Comparison of ENCODE assay signal across 15 cellular contexts in the genomic region with DNA sequence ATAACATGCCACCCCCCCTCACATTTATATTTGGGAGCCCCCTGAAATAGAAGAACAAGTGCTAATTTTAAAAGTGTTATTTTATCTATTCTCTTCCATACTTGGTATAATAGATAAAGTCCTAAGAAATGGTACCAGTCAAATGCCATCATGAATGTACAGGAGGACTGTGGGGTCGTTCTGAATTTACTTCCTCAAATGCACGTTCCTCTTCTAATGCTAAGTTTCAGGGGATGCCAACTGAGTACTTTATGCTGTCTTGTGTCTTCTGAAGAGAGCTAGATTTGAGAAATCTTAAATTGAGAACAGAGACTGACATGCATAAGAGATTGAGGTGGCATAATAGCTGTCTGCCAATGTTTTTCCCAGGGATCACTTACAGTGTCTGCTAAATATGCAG.
DNase-seq lines count a peak whose midpoint lies in the region; ATAC-seq and TF ChIP-seq lines count a peak whose summit lies in the region.
"Had no signal": no experiment of that assay in that cellular context is flagged by ENCODE, and none has a peak within 500 bp of the region (broad histone marks: within the 10 kb centered on the region; RNA-seq: fewer than 3 reads in every experiment).

No MANE protein-coding gene starts in this region.

- no peak overlapping the region for H3K4me3 ChIP-seq in OCI-LY3 (ENCODE audit: low read length)
- H3K4me3 ChIP-seq: BLaER1, GM23248 had no signal

- peaks cover 55% of the 10 kb centered on the region for H3K4me1 ChIP-seq in OCI-LY3 (ENCODE audit: low read length)
- H3K4me1 ChIP-seq: Caco-2 had no signal

- no peaks in the 10 kb centered on the region for H3K9me3 ChIP-seq in OCI-LY3 (ENCODE audit: insufficient read depth, low read length)
- H3K9me3 ChIP-seq: Caco-2 had no signal

- no peak overlapping the region for H3K4me3 Mint-ChIP-seq in memory B cell
- H3K4me3 Mint-ChIP-seq: CD8-positive, alpha-beta memory T cell had no signal

- H3K27me3 ChIP-seq in OCI-LY3 (ENCODE audit: low read depth, low read length) = no peaks in the 10 kb centered on the region
- H3K27me3 ChIP-seq: BLaER1 had no signal

- H3K36me3 Mint-ChIP-seq in memory B cell = peaks cover 2% of the 10 kb centered on the region

- peak overlapping the region; percentile 94 for H3K27ac ChIP-seq in OCI-LY3 (ENCODE audit: low read length)
- H3K27ac ChIP-seq: 22Rv1, BLaER1, GM23248 had no signal

- H3K27me3 Mint-ChIP-seq in memory B cell = no peaks in the 10 kb centered on the region

- no peak for TF ChIP-seq CTCF in OCI-LY3 (IDR thresholded peaks at IDR 0.05; ENCODE audit: low read depth, low read length)

- no peak overlapping the region for H2AFZ ChIP-seq in OCI-LY3 (ENCODE audit: low read depth, low read length)
- H2AFZ ChIP-seq: GM23248 had no signal

- DNase-seq in NOMO-1 treated with DMSO at 0.1 percent for 48 hours (lab: John Stamatoyannopoulos, UW; ENCODE audit: unreplicated experiment) (peak; percentile 1), NOMO-1 (lab: John Stamatoyannopoulos, UW; ENCODE audit: unreplicated experiment in 2 of 2) (no peak), memory B cell (ENCODE audit: low spot score in 2 of 2) (no peak), SW480 (ENCODE audit: low spot score) (no peak), NCI-H1930 (lab: John Stamatoyannopoulos, UW) (no peak), NCI-H2107 (lab: John Stamatoyannopoulos, UW) (no peak)
- DNase-seq: Caco-2; CD8-positive, alpha-beta memory T cell; GF-D8; GM23248; IMR-90 had no signal

- H3K36me3 ChIP-seq in OCI-LY3 (replicated peaks; ENCODE audit: low read depth, low read length) = peaks cover 2% of the 10 kb centered on the region
- H3K36me3 ChIP-seq: BLaER1 had no signal

- H3K4me1 Mint-ChIP-seq in memory B cell = peaks cover 16% of the 10 kb centered on the region
- H3K4me1 Mint-ChIP-seq: CD8-positive, alpha-beta memory T cell had no signal

- peak; percentile 38 for ATAC-seq in memory B cell (ENCODE audit: low read depth)
- ATAC-seq: HCT116 had no signal

- H3K27ac Mint-ChIP-seq in memory B cell = no peak overlapping the region
- H3K27ac Mint-ChIP-seq: CD8-positive, alpha-beta memory T cell had no signal

- H3K9ac ChIP-seq in OCI-LY3 (ENCODE audit: low read length) = peak overlapping the region; percentile 36; the same call in 1 of the 2 replicates
- H3K9ac ChIP-seq: BLaER1, GM23248 had no signal

- peak overlapping the region; percentile 31 for H3K4me2 ChIP-seq in OCI-LY3 (ENCODE audit: low read length)
- H3K4me2 ChIP-seq: BLaER1 had no signal

- no peaks in the 10 kb centered on the region for H4K20me1 ChIP-seq in OCI-LY3 (ENCODE audit: insufficient read depth, low read length)
- H4K20me1 ChIP-seq: BLaER1 had no signal

- no peaks in the 10 kb centered on the region for H3K79me2 ChIP-seq in OCI-LY3 (ENCODE audit: low read length)

- peaks cover 3% of the 10 kb centered on the region for H3K9me3 Mint-ChIP-seq in memory B cell
